ENCODE assay signal across 1 cellular context in the genomic region with DNA sequence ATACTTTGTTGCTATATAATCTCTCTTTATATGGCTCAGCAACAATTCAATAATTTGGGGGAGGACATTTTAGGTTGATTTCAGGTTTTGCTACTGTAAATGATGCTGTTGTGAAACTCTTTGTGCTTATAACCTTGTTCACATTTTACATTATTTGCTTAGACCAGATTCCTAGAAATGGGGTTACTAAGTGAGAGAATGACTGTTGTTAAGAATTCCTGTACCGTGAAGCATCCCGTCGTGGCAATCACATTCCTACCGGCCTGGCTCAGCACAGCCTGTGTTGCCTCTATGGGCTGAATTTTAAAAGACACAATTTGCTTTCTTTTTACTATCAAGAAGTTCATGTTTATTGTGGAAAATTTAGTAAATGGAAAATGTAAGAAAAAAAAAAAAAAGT.
TF ChIP-seq lines count a peak whose summit lies in the region.

No MANE protein-coding gene starts in this region.

TF ChIP-seq in SK-N-SH, 30 proteins besides CTCF, POLR2A, EP300 and RAD21 (continued from another document):
- TF ChIP-seq, protein P1, sequence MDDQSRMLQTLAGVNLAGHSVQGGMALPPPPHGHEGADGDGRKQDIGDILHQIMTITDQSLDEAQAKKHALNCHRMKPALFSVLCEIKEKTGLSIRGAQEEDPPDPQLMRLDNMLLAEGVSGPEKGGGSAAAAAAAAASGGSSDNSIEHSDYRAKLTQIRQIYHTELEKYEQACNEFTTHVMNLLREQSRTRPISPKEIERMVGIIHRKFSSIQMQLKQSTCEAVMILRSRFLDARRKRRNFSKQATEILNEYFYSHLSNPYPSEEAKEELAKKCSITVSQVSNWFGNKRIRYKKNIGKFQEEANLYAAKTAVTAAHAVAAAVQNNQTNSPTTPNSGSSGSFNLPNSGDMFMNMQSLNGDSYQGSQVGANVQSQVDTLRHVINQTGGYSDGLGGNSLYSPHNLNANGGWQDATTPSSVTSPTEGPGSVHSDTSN (IDR thresholded peaks at IDR 0.05): no peak
